11 cellular contexts compared by ENCODE assay signal in the genomic region with DNA sequence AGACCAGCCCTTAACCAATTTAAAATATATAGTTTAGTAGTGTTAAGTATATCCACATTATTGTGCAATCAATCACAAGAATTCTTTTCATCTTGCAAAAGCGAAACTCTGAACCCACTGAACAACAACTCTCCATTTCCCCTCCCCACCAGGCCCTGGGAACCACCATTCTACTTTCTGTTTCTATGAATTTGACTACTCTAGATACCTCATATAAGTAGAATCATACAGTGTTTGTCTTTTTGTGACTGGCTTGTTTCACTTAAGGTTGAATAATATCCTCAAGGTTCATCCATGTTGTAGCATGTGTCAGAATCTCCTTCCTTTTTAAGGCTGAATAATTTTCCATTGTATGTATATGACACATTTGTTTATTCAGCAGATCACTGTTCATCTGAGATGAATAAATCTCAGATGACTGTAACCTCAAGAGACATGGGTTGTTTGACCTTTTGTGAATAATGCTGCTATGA. TPM values are rescaled to one million over a fixed set of nuclear protein-coding genes. Genes with fewer than 3 reads are reported as not detected.
DNase-seq lines count a peak whose midpoint lies in the region; ATAC-seq and TF ChIP-seq lines count a peak whose summit lies in the region.
"Had no signal": no experiment of that assay in that cellular context is flagged by ENCODE, and none has a peak within 500 bp of the region (broad histone marks: within the 10 kb centered on the region; RNA-seq: fewer than 3 reads in every experiment).

No MANE protein-coding gene starts in this region.

- peak overlapping the region in 1 of 8 donors; percentile 15 for H3K4me3 ChIP-seq in spleen
- no peak overlapping the region for H3K4me3 ChIP-seq in lower leg skin (ENCODE audit: low read depth, poor library complexity, severe bottlenecking)

- H3K36me3 ChIP-seq in spleen, result no peaks in the 10 kb centered on the region
- H3K36me3 ChIP-seq: neutrophil had no signal

- no peaks in the 10 kb centered on the region for H3K9me3 ChIP-seq in spleen
- H3K9me3 ChIP-seq: neutrophil had no signal

- H3K27ac ChIP-seq in spleen, result peak overlapping the region; percentile 65 to 87 (median 76)
- H3K27ac ChIP-seq: 22Rv1, neutrophil, VCaP had no signal

- peak overlapping the region; percentile 54 for H3K4me3 Mint-ChIP-seq in activated T-cell treated with anti-CD3 and anti-CD28 coated beads, Interleukin-2, amount 50 U/mL, for 4 hours

- peaks cover 3% of the 10 kb centered on the region for H3K9me3 Mint-ChIP-seq in activated T-cell treated with anti-CD3 and anti-CD28 coated beads, Interleukin-2, amount 50 U/mL, for 4 hours

- ATAC-seq in HG03575 (IDR thresholded peaks at IDR 0.05; ENCODE audit: extremely low read depth, insufficient number of reproducible peaks, low FRiP score, unreplicated experiment), result peak; percentile 35
- ATAC-seq in activated T-cell treated with anti-CD3 and anti-CD28 coated beads, Interleukin-2, amount 50 U/mL, for 4 hours, result peak; percentile 68 to 74
- ATAC-seq in Right ventricle myocardium inferior, result no peak

- intact Hi-C loops in spleen (cut with DNase I; ENCODE audit: low total_unique reads) (no loop called here), Right ventricle myocardium inferior (cut with DNase I) (no loop called here), lower leg skin (cut with DNase I; ENCODE audit: low total_unique reads) (no loop called here)

- no peaks in the 10 kb centered on the region for H3K36me3 Mint-ChIP-seq in activated T-cell treated with anti-CD3 and anti-CD28 coated beads, Interleukin-2, amount 50 U/mL, for 4 hours (ENCODE audit: insufficient read depth)

- H3K27me3 ChIP-seq in spleen (replicated peaks in 1 of 7), result no peaks in the 10 kb centered on the region
- H3K27me3 ChIP-seq: neutrophil had no signal

- no peak for TF ChIP-seq CTCF in spleen (IDR thresholded peaks at IDR 0.05 in 8 of 11, conservative IDR thresholded peaks at IDR 0.05 in 3 of 11)
- no peak for TF ChIP-seq CTCF in lower leg skin (IDR thresholded peaks at IDR 0.05)

- no peak for TF ChIP-seq POLR2A in spleen (IDR thresholded peaks at IDR 0.05)
- no peak for TF ChIP-seq POLR2A in lower leg skin (IDR thresholded peaks at IDR 0.05)

- peaks cover 21 to 64% (median 40%) of the 10 kb centered on the region in 6 donors for H3K4me1 ChIP-seq in spleen

- WGBS in spleen, 5 donors, result 6 to 46% (median 28%) methylated on average over 1 of the region's 1 CpG
- WGBS in lower leg skin, 2 donors, result 72 to 83% methylated on average over 1 of the region's 1 CpG

- peaks cover 61% of the 10 kb centered on the region for H3K4me1 Mint-ChIP-seq in activated T-cell treated with anti-CD3 and anti-CD28 coated beads, Interleukin-2, amount 50 U/mL, for 4 hours (ENCODE audit: low read depth)

- DNase-seq in DMS53 (lab: John Stamatoyannopoulos, UW), result peak; percentile 10
- DNase-seq in DMS53 treated with DMSO at 0.1 percent for 48 hours (lab: John Stamatoyannopoulos, UW; ENCODE audit: unreplicated experiment), result no peak
- peak; percentile 55 for DNase-seq in activated T-cell treated with anti-CD3 and anti-CD28 coated beads, Interleukin-2, amount 50 U/mL, for 4 hours
- no peak for DNase-seq in spleen
- DNase-seq in Right ventricle myocardium inferior (ENCODE audit: missing footprints), result no peak
- DNase-seq in lower leg skin (ENCODE audit: low spot score in 2 of 2), result no peak
- no peak for DNase-seq in AG20443 (ENCODE audit: low spot score)

- no peaks in the 10 kb centered on the region for H3K27me3 Mint-ChIP-seq in activated T-cell treated with anti-CD3 and anti-CD28 coated beads, Interleukin-2, amount 50 U/mL, for 4 hours (ENCODE audit: low read depth)

RNA-seq across cellular contexts. Expression of a gene that starts 8.1 kb away (rescaled TPM):
- 10 to 100 TPM; 21.0 to 31.5 (median 24.7) TPM for total RNA-seq in activated T-cell treated with anti-CD3 and anti-CD28 coated beads, Interleukin-2, amount 50 U/mL, for 4 hours
- total RNA-seq in spleen (10 to 100 TPM; 38.4 to 85.8 (median 49.1) TPM), Right ventricle myocardium inferior (23.8 TPM), lower leg skin (10 to 100 TPM; 18.9 to 25.0 (median 19.3) TPM)
- polyA plus RNA-seq in spleen, result 1 to 10 TPM; 5.9 to 7.0 (median 6.7) TPM

Comparison
In these comparisons a context has a peak if more than half of its experiments do, and no peak if none do; other contexts are left out.
1. DNase-seq: peak in DMS53 (single experiment) and activated T-cell treated with anti-CD3 and anti-CD28 coated beads, Interleukin-2, amount 50 U/mL, for 4 hours (single experiment); none in DMS53 treated with DMSO at 0.1 percent for 48 hours (single experiment), spleen (single experiment), Right ventricle myocardium inferior (single experiment), lower leg skin (0 of 2) and AG20443 (single experiment).